23 cellular contexts compared by ENCODE assay signal in the genomic region with DNA sequence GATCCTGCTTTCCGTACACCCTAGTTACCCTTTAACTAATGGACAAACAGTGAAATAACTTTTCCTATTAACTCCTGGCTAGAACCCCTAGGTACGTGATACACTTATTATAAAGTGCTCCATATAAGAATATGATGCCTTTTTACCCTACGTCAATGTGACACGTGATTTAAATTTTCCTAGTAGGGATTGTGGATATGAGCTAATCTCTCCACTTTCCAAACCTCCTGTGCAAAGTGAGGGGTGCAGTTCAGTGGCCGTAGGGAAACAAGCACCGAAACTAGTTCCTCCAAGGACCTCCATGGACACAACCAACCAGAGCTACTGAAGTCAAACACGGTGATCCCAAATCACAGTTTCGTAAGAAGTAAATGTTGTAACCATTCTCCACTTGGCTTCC. TPM values are rescaled to one million over a fixed set of nuclear protein-coding genes. Genes with fewer than 3 reads are reported as not detected.
DNase-seq lines count a peak whose midpoint lies in the region; ATAC-seq, FAIRE-seq and TF ChIP-seq lines count a peak whose summit lies in the region.
"Had no signal": no experiment of that assay in that cellular context is flagged by ENCODE, and none has a peak within 500 bp of the region (broad histone marks: within the 10 kb centered on the region; RNA-seq: fewer than 3 reads in every experiment).

No MANE protein-coding gene starts in this region.

- peaks cover 67% of the 10 kb centered on the region for H3K4me1 Mint-ChIP-seq in nephron

- FAIRE-seq in keratinocyte (lab: Jason Lieb, UNC): peak; percentile 5
- FAIRE-seq: GM12891, GM18507, HTR-8/SVneo, K562 had no signal

- H3K27me3 Mint-ChIP-seq in nephron (ENCODE audit: low read depth): no peaks in the 10 kb centered on the region

- peak overlapping the region in 2 of 3 experiments; percentile 45 to 50 for H3K27ac Mint-ChIP-seq in nephron

- H3K9me3 Mint-ChIP-seq in nephron: no peaks in the 10 kb centered on the region

- H3K9me3 ChIP-seq in keratinocyte (ENCODE audit: control insufficient read depth, low read depth, low read length): no peaks in the 10 kb centered on the region
- H3K9me3 ChIP-seq in thoracic aorta: no peaks in the 10 kb centered on the region
- H3K9me3 ChIP-seq: BLaER1 treated with 17β-estradiol and CSF1 and Interleukin-3, amounts not matched to agents 10 nM and 100 nM had no signal

- TF ChIP-seq CTCF in keratinocyte (optimal IDR thresholded peaks at IDR 0.05 in 1 of 3, IDR thresholded peaks at IDR 0.05 in 1 of 3, conservative IDR thresholded peaks at IDR 0.05 in 1 of 3; ENCODE audit: extremely low read depth in 1 of 3, insufficient read depth in 2 of 3, low read length in 3 of 3): no peak
- no peak for TF ChIP-seq CTCF in nephron (IDR thresholded peaks at IDR 0.05; ENCODE audit: unreplicated experiment in 3 of 3)
- no peak for TF ChIP-seq CTCF in thoracic aorta (IDR thresholded peaks at IDR 0.05)
- TF ChIP-seq CTCF in GM20000 (IDR thresholded peaks at IDR 0.05; ENCODE audit: extremely low read depth, missing control alignments): no peak

- dilution Hi-C loops in keratinocyte (cut with MboI; ENCODE audit: extremely low pct_ligation_motif_present, low sequenced_read_pairs): no loop called here

- peaks cover 40% of the 10 kb centered on the region for H3K36me3 Mint-ChIP-seq in nephron (ENCODE audit: low read depth)

- H3K36me3 ChIP-seq in keratinocyte (ENCODE audit: control insufficient read depth in 2 of 2, extremely low read depth in 1 of 2, insufficient read depth in 2 of 2, low read length in 2 of 2) (no peaks in the 10 kb centered on the region), thoracic aorta (no peaks in the 10 kb centered on the region)
- H3K36me3 ChIP-seq: BLaER1 treated with 17β-estradiol and CSF1 and Interleukin-3, amounts not matched to agents 10 nM and 100 nM had no signal

- DNase-seq in Right ventricle myocardium superior: no peak
- no peak for DNase-seq in left cardiac atrium
- no peak for DNase-seq in keratinocyte (ENCODE audit: low read depth, low spot score)
- DNase-seq in thoracic aorta (ENCODE audit: low spot score): no peak
- DNase-seq in left colon: no peak
- no peak for DNase-seq in GM20000 (ENCODE audit: low spot score)
- DNase-seq: 8988T, GDM1, GOT3, NCI-H1417 treated with DMSO at 0.1 percent for 48 hours, NCI-H2029, NCI-H2171 treated with DMSO at 0.1 percent for 48 hours, NCI-H446 treated with DMSO at 0.1 percent for 48 hours, NCI-H774, RPMI8226 had no signal

- H3K4me3 ChIP-seq in keratinocyte (ENCODE audit: control insufficient read depth in 2 of 3, extremely low read depth in 1 of 3, insufficient read depth in 2 of 3, low read depth in 1 of 3, low read length in 3 of 3) (no peak overlapping the region), thoracic aorta (no peak overlapping the region)
- H3K4me3 ChIP-seq: BLaER1 treated with 17β-estradiol and CSF1 and Interleukin-3, amounts not matched to agents 10 nM and 100 nM; K562 had no signal

- intact Hi-C loops in Right ventricle myocardium superior (cut with DNase I) (no loop called here), left cardiac atrium (cut with DNase I) (no loop called here), left colon (cut with DNase I, micrococcal nuclease) (no loop called here)

- no peak overlapping the region for H2AFZ ChIP-seq in keratinocyte (ENCODE audit: control insufficient read depth, low read length)

- ATAC-seq in Right ventricle myocardium superior (ENCODE audit: poor library complexity) (peak; percentile 27), left cardiac atrium (no peak), thoracic aorta (ENCODE audit: insufficient number of reproducible peaks, low FRiP score, low read depth) (no peak), left colon (no peak), HG02852 (IDR thresholded peaks at IDR 0.05; ENCODE audit: unreplicated experiment) (no peak)
- ATAC-seq: K562 had no signal

- no peaks in the 10 kb centered on the region for H3K9me1 ChIP-seq in keratinocyte (ENCODE audit: control insufficient read depth, extremely low read depth, insufficient read depth, low read length)

- H3K4me3 Mint-ChIP-seq in nephron: peak overlapping the region in 1 of 3 experiments; percentile 27

- H3K79me2 ChIP-seq in keratinocyte (ENCODE audit: control insufficient read depth, insufficient read depth, low read length): peaks cover 68% of the 10 kb centered on the region

- no peak overlapping the region for H3K9ac ChIP-seq in keratinocyte (ENCODE audit: control insufficient read depth, extremely low read depth, insufficient read depth, low read length)
- H3K9ac ChIP-seq: BLaER1 treated with 17β-estradiol and CSF1 and Interleukin-3, amounts not matched to agents 10 nM and 100 nM had no signal

- no peak overlapping the region for H3K4me2 ChIP-seq in keratinocyte (ENCODE audit: control insufficient read depth, extremely low read depth, insufficient read depth, low read depth, low read length)
- H3K4me2 ChIP-seq: BLaER1 treated with 17β-estradiol and CSF1 and Interleukin-3, amounts not matched to agents 10 nM and 100 nM had no signal

- H3K4me1 ChIP-seq in keratinocyte (ENCODE audit: control insufficient read depth, extremely low read depth, insufficient read depth, low read length) (peaks cover 18% of the 10 kb centered on the region), thoracic aorta (ENCODE audit: control insufficient read depth in 1 of 2, low read depth in 2 of 2) (peaks cover 14 to 67% of the 10 kb centered on the region in 2 donors)
- H3K4me1 ChIP-seq: BLaER1 treated with 17β-estradiol and CSF1 and Interleukin-3, amounts not matched to agents 10 nM and 100 nM had no signal

- H3K27ac ChIP-seq in keratinocyte (ENCODE audit: control insufficient read depth, insufficient read depth, low read length) (no peak overlapping the region), thoracic aorta (peak overlapping the region; percentile 26 to 56)
- H3K27ac ChIP-seq: BLaER1 treated with 17β-estradiol and CSF1 and Interleukin-3, amounts not matched to agents 10 nM and 100 nM; HL-60 had no signal

- peaks cover 3% of the 10 kb centered on the region for H4K20me1 ChIP-seq in keratinocyte (ENCODE audit: control insufficient read depth, extremely low read depth, insufficient read depth, low read length)
- H4K20me1 ChIP-seq: BLaER1 treated with 17β-estradiol and CSF1 and Interleukin-3, amounts not matched to agents 10 nM and 100 nM had no signal

- H3K27me3 ChIP-seq in keratinocyte (ENCODE audit: control insufficient read depth, extremely low read depth, insufficient read depth, low read length) (no peaks in the 10 kb centered on the region), thoracic aorta (replicated peaks; ENCODE audit: insufficient read depth) (no peaks in the 10 kb centered on the region)
- H3K27me3 ChIP-seq: BLaER1 treated with 17β-estradiol and CSF1 and Interleukin-3, amounts not matched to agents 10 nM and 100 nM had no signal

RNA-seq across cellular contexts. Expression of a gene that starts 19.3 kb away (rescaled TPM):
- total RNA-seq in Right ventricle myocardium superior (104 TPM), left cardiac atrium (100 to 1,000 TPM; 110 to 118 TPM), thoracic aorta (100 to 1,000 TPM in 1 of 2 donors, 10 to 100 TPM in 1; 54.8 to 114 TPM), left colon (10 to 100 TPM; 45.2 to 74.7 TPM)
- polyA plus RNA-seq in keratinocyte: 3.6 to 23.1 TPM (median 8.9 TPM) in 3 replicates
- polyA plus RNA-seq in keratinocyte (2011; ENCODE audit: low read depth): 12.3 TPM
- polyA plus RNA-seq in keratinocyte (2011; cell fraction: cytosol; rRNA removed): 7.3 and 10.7 TPM in 2 replicates
- polyA plus RNA-seq in keratinocyte (2011; cell fraction: nucleus; rRNA removed): 25.9 and 27.8 TPM in 2 replicates
- polyA plus RNA-seq in keratinocyte (2012; ENCODE audit: low replicate concordance): 9.5 and 16.1 TPM in 2 replicates
- 18.4 to 56.7 TPM (median 39.1 TPM) in 3 replicates for polyA minus RNA-seq in keratinocyte
- 9.4 TPM for polyA minus RNA-seq in keratinocyte (2011; cell fraction: cytosol; rRNA and poly(A)+ RNA removed)
- 19.2 and 58.1 TPM in 2 replicates for polyA minus RNA-seq in keratinocyte (2011; cell fraction: nucleus; rRNA and poly(A)+ RNA removed)
